In the genomic region with DNA sequence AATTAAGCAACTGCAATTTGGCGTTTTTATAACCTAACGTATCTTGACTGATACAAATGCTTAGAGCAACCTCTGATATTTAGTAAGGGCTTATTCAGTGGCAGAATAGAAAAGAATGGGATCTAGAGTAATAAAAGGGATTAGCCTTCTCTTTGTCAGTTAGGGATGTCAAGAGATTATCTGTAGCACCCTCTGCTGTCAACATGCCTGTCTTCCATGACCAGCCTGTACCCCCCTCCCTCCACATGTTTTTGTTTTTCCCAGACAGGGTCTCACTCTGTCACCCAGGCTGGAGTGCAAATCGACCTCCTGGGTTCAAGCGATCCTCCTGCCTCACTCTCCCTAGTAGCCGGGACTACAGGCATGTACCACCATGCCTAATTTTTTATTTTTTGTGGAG, we compare ENCODE assay signal across 8 cellular contexts.
DNase-seq lines count a peak whose midpoint lies in the region; ATAC-seq and TF ChIP-seq lines count a peak whose summit lies in the region.
"Not testable (repeated sequence)": the region's sequence is repeated elsewhere in the genome, so short reads cannot be mapped to it uniquely, and the experiment has no call there.

No MANE protein-coding gene starts in this region.

- DNase-seq in BE2C; HCT116 (ENCODE audit: low read depth, low spot score); Panc1 (ENCODE audit: low read depth, low spot score); WTC11 (ENCODE audit: low spot score); stimulated activated naive B cell treated with anti-CD40 and anti-IgM and Interleukin-4, amounts not matched to agents 10 μg/mL and 1 μg/mL and 100 μg/mL, for 72 hours: not testable (repeated sequence)
- DNase-seq in NCI-H2029 treated with DMSO at 0.1 percent for 48 hours (lab: John Stamatoyannopoulos, UW) (peak; percentile 4), NCI-H524 treated with DMSO at 0.1 percent for 48 hours (lab: John Stamatoyannopoulos, UW) (peak; percentile 27), iPS-NIHi7 (ENCODE audit: extremely low spot score) (peak; percentile 8)

- TF ChIP-seq POLR2A in HCT116 (IDR thresholded peaks at IDR 0.05; ENCODE audit: borderline replicate concordance, extremely low read depth, insufficient read depth, insufficient read length): not testable (repeated sequence)

- not testable (repeated sequence) for H3K36me3 ChIP-seq in BE2C; HCT116 (ENCODE audit: control insufficient read depth in 1 of 2, insufficient read depth in 2 of 2, low read length in 2 of 2); Panc1 (ENCODE audit: control insufficient read depth, insufficient read depth, low read length)

- H3K9me3 ChIP-seq in BE2C; HCT116 (ENCODE audit: control insufficient read depth in 1 of 2, insufficient read depth in 1 of 2, low read depth in 1 of 2, low read length in 2 of 2); Panc1 (ENCODE audit: control insufficient read depth, insufficient read depth, low read depth, low read length): not testable (repeated sequence)

- not testable (repeated sequence) for BruUV-seq in HCT116 (replicated peaks; lab: Mats Ljungman, UMichigan); Panc1 (replicated peaks; lab: Mats Ljungman, UMichigan)

- intact Hi-C loops in HCT116 (cut with micrococcal nuclease); Panc1 (cut with micrococcal nuclease; ENCODE audit: unreplicated experiment): not testable (repeated sequence)

- H3K9me2 ChIP-seq in HCT116 (ENCODE audit: insufficient read depth): not testable (repeated sequence)

- not testable (repeated sequence) for H4K20me1 ChIP-seq in HCT116 (ENCODE audit: insufficient read depth)

- not testable (repeated sequence) for H3K27me3 ChIP-seq in BE2C; HCT116 (ENCODE audit: insufficient read depth, low read length); Panc1 (ENCODE audit: control insufficient read depth, insufficient read depth, low read length)

- peak; percentile 24; the same call in 1 of the 2 replicates for TF ChIP-seq RAD21 in HCT116 (IDR thresholded peaks at IDR 0.05; ENCODE audit: low read depth)

- H3K4me3 ChIP-seq in BE2C (ENCODE audit: low read depth, low read length); HCT116 (replicated peaks in 1 of 2; ENCODE audit: low read depth in 1 of 2, low read length in 2 of 2); Panc1 (ENCODE audit: low read depth in 2 of 2, low read length in 2 of 2): not testable (repeated sequence)

- H3K4me1 ChIP-seq in BE2C; HCT116 (ENCODE audit: control insufficient read depth in 1 of 2, insufficient read depth in 2 of 2, low read length in 2 of 2); Panc1 (ENCODE audit: control insufficient read depth, insufficient read depth, low read length): not testable (repeated sequence)

- H3K4me2 ChIP-seq in HCT116 (ENCODE audit: low read length): not testable (repeated sequence)

- not testable (repeated sequence) for H3K4me3 Mint-ChIP-seq in WTC11; stimulated activated naive B cell treated with anti-CD40 and anti-IgM and Interleukin-4, amounts not matched to agents 10 μg/mL and 1 μg/mL and 100 μg/mL, for 72 hours

- H3K9me3 Mint-ChIP-seq in WTC11; stimulated activated naive B cell treated with anti-CD40 and anti-IgM and Interleukin-4, amounts not matched to agents 10 μg/mL and 1 μg/mL and 100 μg/mL, for 72 hours: not testable (repeated sequence)

- not testable (repeated sequence) for H2AFZ ChIP-seq in HCT116 (ENCODE audit: low read depth, low read length, poor library complexity, severe bottlenecking)

- H3K9ac ChIP-seq in HCT116 (ENCODE audit: low read length): not testable (repeated sequence)

- ATAC-seq in HCT116; Panc1; stimulated activated naive B cell treated with anti-CD40 and anti-IgM and Interleukin-4, amounts not matched to agents 10 μg/mL and 1 μg/mL and 100 μg/mL, for 72 hours (replicated peaks): not testable (repeated sequence)
- 0 out of 2 replicates have a peak, but pooled peaks have one; percentile 24 for ATAC-seq in WTC11

- CTCF ChIA-PET in HCT116 (lab: Charles Lee); Panc1 (lab: Charles Lee); WTC11 (lab: Charles Lee): not testable (repeated sequence)

- TF ChIP-seq CTCF in BE2C (IDR thresholded peaks at IDR 0.05; ENCODE audit: low read depth, low read length) (peak; percentile 42), HCT116 (IDR thresholded peaks at IDR 0.05 in 2 of 3, conservative IDR thresholded peaks at IDR 0.05 in 1 of 3; ENCODE audit: borderline replicate concordance in 1 of 3, insufficient read depth in 1 of 3, low read depth in 2 of 3, low read length in 2 of 3) (0 out of 6 replicates have a peak, but pooled peaks of 1 of the 3 experiments have one; percentile 13), Panc1 (IDR thresholded peaks at IDR 0.05) (peak; percentile 34; the same call in 1 of the 2 replicates)
- TF ChIP-seq CTCF in WTC11 (IDR thresholded peaks at IDR 0.05): not testable (repeated sequence)

- in situ Hi-C loops in Panc1 (cut with HindIII; ENCODE audit: low pct_unique_long_range_greater_than_20kb, low sequenced_read_pairs): not testable (repeated sequence)

- RAD21 ChIA-PET in HCT116 (lab: Charles Lee; ENCODE audit: low non-redundant PET in 1 of 2, low total read pairs in 2 of 2, uncharacterized antibody in 2 of 2, unreplicated experiment in 2 of 2): not testable (repeated sequence)

- H3K79me2 ChIP-seq in HCT116 (ENCODE audit: insufficient read depth, low read length): not testable (repeated sequence)

- H3K4me1 Mint-ChIP-seq in WTC11; stimulated activated naive B cell treated with anti-CD40 and anti-IgM and Interleukin-4, amounts not matched to agents 10 μg/mL and 1 μg/mL and 100 μg/mL, for 72 hours: not testable (repeated sequence)

- not testable (repeated sequence) for H3K27ac Mint-ChIP-seq in WTC11
- H3K27ac Mint-ChIP-seq in stimulated activated naive B cell treated with anti-CD40 and anti-IgM and Interleukin-4, amounts not matched to agents 10 μg/mL and 1 μg/mL and 100 μg/mL, for 72 hours: peak overlapping the region; percentile 51

- H3K27ac ChIP-seq in HCT116 (ENCODE audit: low read depth, low read length); Panc1 (ENCODE audit: low read length): not testable (repeated sequence)

- H3K27me3 Mint-ChIP-seq in WTC11 (ENCODE audit: low read depth); stimulated activated naive B cell treated with anti-CD40 and anti-IgM and Interleukin-4, amounts not matched to agents 10 μg/mL and 1 μg/mL and 100 μg/mL, for 72 hours: not testable (repeated sequence)

- not testable (repeated sequence) for H3K36me3 Mint-ChIP-seq in WTC11; stimulated activated naive B cell treated with anti-CD40 and anti-IgM and Interleukin-4, amounts not matched to agents 10 μg/mL and 1 μg/mL and 100 μg/mL, for 72 hours

- POLR2A ChIA-PET in HCT116 (lab: Charles Lee); Panc1 (lab: Charles Lee); WTC11 (lab: Charles Lee): not testable (repeated sequence)
